In the genomic region with DNA sequence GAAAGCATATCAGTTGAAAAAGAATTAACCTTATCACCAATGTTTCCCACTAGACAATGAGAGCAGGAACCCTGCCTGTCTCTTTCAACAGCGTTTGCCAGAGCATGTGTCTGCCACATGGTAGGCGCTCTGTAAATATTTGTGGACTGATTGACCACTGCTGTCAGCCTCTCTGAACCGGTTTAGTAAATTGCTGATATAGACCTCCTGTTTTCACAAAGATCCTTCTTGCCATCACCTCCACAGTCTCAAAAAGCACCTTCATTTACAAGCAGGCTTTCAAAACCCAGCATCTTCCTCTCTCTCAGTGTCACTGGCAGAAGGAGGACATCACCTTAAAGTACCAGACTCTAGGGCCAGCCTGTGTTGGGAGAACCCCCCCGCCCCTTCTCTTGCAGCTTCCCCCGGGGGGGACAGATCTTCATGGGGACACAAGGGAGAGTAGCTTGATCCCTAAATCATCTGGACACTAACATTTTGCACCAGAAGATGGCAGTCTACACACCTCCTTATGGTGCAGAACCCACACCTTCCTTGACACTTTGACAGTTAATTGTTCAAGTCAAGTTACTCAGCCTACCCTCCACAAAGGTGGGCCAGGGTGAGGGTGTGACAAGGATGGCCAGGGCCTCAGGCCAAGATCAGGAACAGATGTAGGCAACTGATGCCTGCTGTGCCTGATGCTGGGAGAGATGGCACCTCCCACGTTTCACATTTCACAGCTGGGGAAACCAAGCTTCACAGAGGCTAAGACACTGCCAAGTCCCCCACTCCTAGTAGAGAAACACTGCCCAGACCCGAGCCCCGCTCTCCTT, we compare ENCODE assay signal across 1 cellular context.
TF ChIP-seq lines count a peak whose summit lies in the region.

No MANE protein-coding gene starts in this region.

TF ChIP-seq in K562, 482 proteins besides CTCF, POLR2A, EP300 and RAD21 (continued from another document):
- TF ChIP-seq TFAP4 (CRISPR knock-in tag; IDR thresholded peaks at IDR 0.05; ENCODE audit: borderline replicate concordance), result 0 out of 2 replicates have a peak, but pooled peaks have one; percentile 34
- TF ChIP-seq HCFC1 (IDR thresholded peaks at IDR 0.05; ENCODE audit: low read depth, low read length), result 0 out of 2 replicates have a peak, but pooled peaks have one; percentile 23
- 0 out of 4 replicates have a peak, but pooled peaks of 1 of the 2 experiments have one; percentile 6 for TF ChIP-seq TBL1XR1 (IDR thresholded peaks at IDR 0.05; ENCODE audit: low read length in 2 of 2)
- peak; percentile 51; the same call in 1 of the 2 replicates for TF ChIP-seq STAG1 (CRISPR knock-in tag; IDR thresholded peaks at IDR 0.05; ENCODE audit: borderline replicate concordance)
- TF ChIP-seq, protein P1, sequence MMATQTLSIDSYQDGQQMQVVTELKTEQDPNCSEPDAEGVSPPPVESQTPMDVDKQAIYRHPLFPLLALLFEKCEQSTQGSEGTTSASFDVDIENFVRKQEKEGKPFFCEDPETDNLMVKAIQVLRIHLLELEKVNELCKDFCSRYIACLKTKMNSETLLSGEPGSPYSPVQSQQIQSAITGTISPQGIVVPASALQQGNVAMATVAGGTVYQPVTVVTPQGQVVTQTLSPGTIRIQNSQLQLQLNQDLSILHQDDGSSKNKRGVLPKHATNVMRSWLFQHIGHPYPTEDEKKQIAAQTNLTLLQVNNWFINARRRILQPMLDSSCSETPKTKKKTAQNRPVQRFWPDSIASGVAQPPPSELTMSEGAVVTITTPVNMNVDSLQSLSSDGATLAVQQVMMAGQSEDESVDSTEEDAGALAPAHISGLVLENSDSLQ (IDR thresholded peaks at IDR 0.05), result peak; percentile 51; the same call in 1 of the 2 replicates
- TF ChIP-seq, protein P2, sequence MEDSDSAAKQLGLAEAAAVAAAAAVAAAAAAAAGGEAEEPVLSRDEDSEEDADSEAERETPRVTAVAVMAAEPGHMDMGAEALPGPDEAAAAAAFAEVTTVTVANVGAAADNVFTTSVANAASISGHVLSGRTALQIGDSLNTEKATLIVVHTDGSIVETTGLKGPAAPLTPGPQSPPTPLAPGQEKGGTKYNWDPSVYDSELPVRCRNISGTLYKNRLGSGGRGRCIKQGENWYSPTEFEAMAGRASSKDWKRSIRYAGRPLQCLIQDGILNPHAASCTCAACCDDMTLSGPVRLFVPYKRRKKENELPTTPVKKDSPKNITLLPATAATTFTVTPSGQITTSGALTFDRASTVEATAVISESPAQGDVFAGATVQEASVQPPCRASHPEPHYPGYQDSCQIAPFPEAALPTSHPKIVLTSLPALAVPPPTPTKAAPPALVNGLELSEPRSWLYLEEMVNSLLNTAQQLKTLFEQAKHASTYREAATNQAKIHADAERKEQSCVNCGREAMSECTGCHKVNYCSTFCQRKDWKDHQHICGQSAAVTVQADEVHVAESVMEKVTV (CRISPR knock-in tag; IDR thresholded peaks at IDR 0.05), result peak; percentile 46; the same call in 1 of the 2 replicates
- TF ChIP-seq, protein P3, sequence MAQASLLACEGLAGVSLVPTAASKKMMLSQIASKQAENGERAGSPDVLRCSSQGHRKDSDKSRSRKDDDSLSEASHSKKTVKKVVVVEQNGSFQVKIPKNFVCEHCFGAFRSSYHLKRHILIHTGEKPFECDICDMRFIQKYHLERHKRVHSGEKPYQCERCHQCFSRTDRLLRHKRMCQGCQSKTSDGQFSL (CRISPR knock-in tag; IDR thresholded peaks at IDR 0.05), result 0 out of 2 replicates have a peak, but pooled peaks have one; percentile 15
- TF ChIP-seq, protein P3 (tag; IDR thresholded peaks at IDR 0.05), result no peak
- no peak for TF ChIP-seq ZKSCAN8 (CRISPR knock-in tag; IDR thresholded peaks at IDR 0.05)
- TF ChIP-seq, protein P4, sequence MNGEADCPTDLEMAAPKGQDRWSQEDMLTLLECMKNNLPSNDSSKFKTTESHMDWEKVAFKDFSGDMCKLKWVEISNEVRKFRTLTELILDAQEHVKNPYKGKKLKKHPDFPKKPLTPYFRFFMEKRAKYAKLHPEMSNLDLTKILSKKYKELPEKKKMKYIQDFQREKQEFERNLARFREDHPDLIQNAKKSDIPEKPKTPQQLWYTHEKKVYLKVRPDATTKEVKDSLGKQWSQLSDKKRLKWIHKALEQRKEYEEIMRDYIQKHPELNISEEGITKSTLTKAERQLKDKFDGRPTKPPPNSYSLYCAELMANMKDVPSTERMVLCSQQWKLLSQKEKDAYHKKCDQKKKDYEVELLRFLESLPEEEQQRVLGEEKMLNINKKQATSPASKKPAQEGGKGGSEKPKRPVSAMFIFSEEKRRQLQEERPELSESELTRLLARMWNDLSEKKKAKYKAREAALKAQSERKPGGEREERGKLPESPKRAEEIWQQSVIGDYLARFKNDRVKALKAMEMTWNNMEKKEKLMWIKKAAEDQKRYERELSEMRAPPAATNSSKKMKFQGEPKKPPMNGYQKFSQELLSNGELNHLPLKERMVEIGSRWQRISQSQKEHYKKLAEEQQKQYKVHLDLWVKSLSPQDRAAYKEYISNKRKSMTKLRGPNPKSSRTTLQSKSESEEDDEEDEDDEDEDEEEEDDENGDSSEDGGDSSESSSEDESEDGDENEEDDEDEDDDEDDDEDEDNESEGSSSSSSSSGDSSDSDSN (IDR thresholded peaks at IDR 0.05; ENCODE audit: borderline replicate concordance in 1 of 2, low read depth in 2 of 2, low read length in 2 of 2), result 0 out of 4 replicates have a peak, but pooled peaks of 1 of the 2 experiments have one; percentile 33
- TF ChIP-seq MTA3 (IDR thresholded peaks at IDR 0.05; ENCODE audit: borderline replicate concordance), result 0 out of 2 replicates have a peak, but pooled peaks have one; percentile 51
- TF ChIP-seq ATF7 (IDR thresholded peaks at IDR 0.05), result 0 out of 2 replicates have a peak, but pooled peaks have one; percentile 29
- TF ChIP-seq FOXK1 (CRISPR knock-in tag; IDR thresholded peaks at IDR 0.05; ENCODE audit: borderline replicate concordance), result 0 out of 2 replicates have a peak, but pooled peaks have one; percentile 42
- peak; percentile 37; the same call in 1 of the 2 replicates for TF ChIP-seq HMBOX1 (IDR thresholded peaks at IDR 0.05)
- no peak for TF ChIP-seq NFATC3 (IDR thresholded peaks at IDR 0.05)
- TF ChIP-seq CC2D1A (IDR thresholded peaks at IDR 0.05), result peak; percentile 68; the same call in 1 of the 2 replicates
- peak; percentile 17; the same call in 1 of the 2 replicates for TF ChIP-seq C11orf30 (IDR thresholded peaks at IDR 0.05; ENCODE audit: low read depth)
- TF ChIP-seq CTBP1 (IDR thresholded peaks at IDR 0.05; ENCODE audit: borderline replicate concordance), result peak; percentile 40; the same call in 1 of the 2 replicates
- TF ChIP-seq SMC3 (conservative IDR thresholded peaks at IDR 0.05; ENCODE audit: insufficient read depth, low read depth, low read length), result peak; percentile 63
- TF ChIP-seq MEIS2 (IDR thresholded peaks at IDR 0.05; ENCODE audit: partially characterized antibody), result peak; percentile 73
- TF ChIP-seq ZNF830 (CRISPR knock-in tag; IDR thresholded peaks at IDR 0.05), result no peak
- TF ChIP-seq, protein P5, sequence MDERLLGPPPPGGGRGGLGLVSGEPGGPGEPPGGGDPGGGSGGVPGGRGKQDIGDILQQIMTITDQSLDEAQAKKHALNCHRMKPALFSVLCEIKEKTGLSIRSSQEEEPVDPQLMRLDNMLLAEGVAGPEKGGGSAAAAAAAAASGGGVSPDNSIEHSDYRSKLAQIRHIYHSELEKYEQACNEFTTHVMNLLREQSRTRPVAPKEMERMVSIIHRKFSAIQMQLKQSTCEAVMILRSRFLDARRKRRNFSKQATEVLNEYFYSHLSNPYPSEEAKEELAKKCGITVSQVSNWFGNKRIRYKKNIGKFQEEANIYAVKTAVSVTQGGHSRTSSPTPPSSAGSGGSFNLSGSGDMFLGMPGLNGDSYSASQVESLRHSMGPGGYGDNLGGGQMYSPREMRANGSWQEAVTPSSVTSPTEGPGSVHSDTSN (CRISPR knock-in tag; IDR thresholded peaks at IDR 0.05; ENCODE audit: low read depth), result no peak
- TF ChIP-seq, protein P5 (tag; conservative IDR thresholded peaks at IDR 0.05; ENCODE audit: low read depth), result peak; percentile 62
- 0 out of 4 replicates have a peak, but pooled peaks of 1 of the 2 experiments have one; percentile 11 for TF ChIP-seq FOXK2 (conservative IDR thresholded peaks at IDR 0.05 in 1 of 2, IDR thresholded peaks at IDR 0.05 in 1 of 2; ENCODE audit: low read depth in 2 of 2)
- no peak for TF ChIP-seq POLR3G (IDR thresholded peaks at IDR 0.05; ENCODE audit: extremely low read depth, insufficient read length, insufficient replicate concordance)
- peak in 1 of 2 experiments; percentile 20; a peak in 1 of 3 replicates for TF ChIP-seq CBX3 (IDR thresholded peaks at IDR 0.05; ENCODE audit: borderline replicate concordance in 1 of 2, low read length in 2 of 2)
- 0 out of 2 replicates have a peak, but pooled peaks have one; percentile 12 for TF ChIP-seq ESRRA (IDR thresholded peaks at IDR 0.05; ENCODE audit: borderline replicate concordance, low read depth)
- peak in 1 of 2 experiments; percentile 49; a peak in 1 of 4 replicates for TF ChIP-seq MAZ (CRISPR knock-in tag; conservative IDR thresholded peaks at IDR 0.05 in 1 of 2, IDR thresholded peaks at IDR 0.05 in 1 of 2)
- no peak for TF ChIP-seq TSC22D4 (tag; IDR thresholded peaks at IDR 0.05)
- peak; percentile 83 for TF ChIP-seq VEZF1 (CRISPR knock-in tag; IDR thresholded peaks at IDR 0.05)
- TF ChIP-seq TCF3 (CRISPR knock-in tag; IDR thresholded peaks at IDR 0.05), result 0 out of 2 replicates have a peak, but pooled peaks have one; percentile 9
- TF ChIP-seq TBP (optimal IDR thresholded peaks at IDR 0.05; ENCODE audit: low read depth, low read length), result no peak
- TF ChIP-seq HDAC1 (IDR thresholded peaks at IDR 0.05), result 0 out of 4 replicates have a peak, but pooled peaks of 1 of the 2 experiments have one; percentile 28
- TF ChIP-seq MBD2 (IDR thresholded peaks at IDR 0.05; ENCODE audit: borderline replicate concordance, low read depth), result no peak
